In genomic region chr10:18501610-18502009, GRCh38 we compare ENCODE assay signal across 16 cellular contexts.
A peak's percentile ranks its signal among the peaks of the same experiment; 100 is the strongest.
DNase-seq lines count a peak whose midpoint lies in the region; ATAC-seq, FAIRE-seq and TF ChIP-seq lines count a peak whose summit lies in the region.
"Had no signal": no experiment of that assay in that cellular context is flagged by ENCODE, and none has a peak within 500 bp of the region (broad histone marks: within the 10 kb centered on the region; RNA-seq: fewer than 3 reads in every experiment).

No MANE protein-coding gene starts in this region.

- no peak for TF ChIP-seq EP300 in sigmoid colon (IDR thresholded peaks at IDR 0.05)

- FAIRE-seq in astrocyte (lab: Jason Lieb, UNC), result no peak

- CTCF ChIA-PET in RWPE1 (lab: Yijun Ruan, JAX), result interaction anchor here (0.5 kb wide), 1 partner anchor 17 kb away, joined by 3 read pairs; no protein-coding TSS in a partner anchor

- DNase-seq in astrocyte (ENCODE audit: low read depth), result no peak
- no peak for DNase-seq in RWPE1 (ENCODE audit: low spot score)
- no peak for DNase-seq in left lung
- no peak for DNase-seq in sigmoid colon
- no peak for DNase-seq in NCI-H446 treated with DMSO at 0.1 percent for 48 hours (lab: John Stamatoyannopoulos, UW)
- DNase-seq: activated T-cell treated with anti-CD3 and anti-CD28 coated beads, Interleukin-2, amount 50 U/mL, for 1 hour; hippocampal formation; mesendoderm; NCI-H1436; NCI-H345; stimulated activated naive CD8-positive, alpha-beta T cell treated with anti-CD3 and anti-CD28 coated beads, Interleukin-15, amount 100 ng/mL, for 72 hours had no signal

- H3K4me2 ChIP-seq in astrocyte (ENCODE audit: low read length), result peak overlapping the region; percentile 66

- H3K27me3 Mint-ChIP-seq in astrocyte (ENCODE audit: low read depth, unreplicated experiment), result no peaks in the 10 kb centered on the region

- no peaks in the 10 kb centered on the region for H3K9me3 ChIP-seq in astrocyte (ENCODE audit: insufficient read depth, low read depth, low read length)
- no peaks in the 10 kb centered on the region for H3K9me3 ChIP-seq in left lung
- H3K9me3 ChIP-seq in sigmoid colon, result no peaks in the 10 kb centered on the region

- TF ChIP-seq CTCF in astrocyte (IDR thresholded peaks at IDR 0.05; ENCODE audit: insufficient read depth, low read depth, low read length) (no peak), RWPE1 (conservative IDR thresholded peaks at IDR 0.05; ENCODE audit: low read depth) (no peak), left lung (IDR thresholded peaks at IDR 0.05) (no peak), sigmoid colon (IDR thresholded peaks at IDR 0.05) (no peak)

- H3K27me3 ChIP-seq in ACC112 (ENCODE audit: insufficient read depth, low read length), result no peaks in the 10 kb centered on the region
- H3K27me3 ChIP-seq in astrocyte (ENCODE audit: insufficient read depth, low read length), result no peaks in the 10 kb centered on the region
- no peaks in the 10 kb centered on the region for H3K27me3 ChIP-seq in left lung
- H3K27me3 ChIP-seq in sigmoid colon, result no peaks in the 10 kb centered on the region

- H3K4me3 Mint-ChIP-seq in astrocyte (ENCODE audit: unreplicated experiment), result no peak overlapping the region
- H3K4me3 Mint-ChIP-seq: nephron; stimulated activated naive CD8-positive, alpha-beta T cell treated with anti-CD3 and anti-CD28 coated beads, Interleukin-15, amount 100 ng/mL, for 72 hours had no signal

- no peaks in the 10 kb centered on the region for H3K36me3 Mint-ChIP-seq in astrocyte (ENCODE audit: low read depth, unreplicated experiment)
- H3K36me3 Mint-ChIP-seq: activated naive CD4-positive, alpha-beta T cell treated with anti-CD3 and anti-CD28 coated beads, Interleukin-2, amount 50 U/mL, for 72 hours had no signal

- H2AFZ ChIP-seq in ACC112 (ENCODE audit: low read length, unreplicated experiment) (peak overlapping the region; percentile 44), astrocyte (ENCODE audit: low read depth, low read length) (no peak overlapping the region)

- H3K4me3 ChIP-seq in ACC112 (ENCODE audit: low read depth, low read length) (peak overlapping the region; percentile 57), astrocyte (ENCODE audit: insufficient read depth, low read depth, low read length) (no peak overlapping the region), left lung (no peak overlapping the region), sigmoid colon (no peak overlapping the region)

- H3K4me1 ChIP-seq in ACC112 (ENCODE audit: control insufficient read depth, insufficient read depth, low read length, unreplicated experiment), result peaks cover 7% of the 10 kb centered on the region
- H3K4me1 ChIP-seq in astrocyte (ENCODE audit: insufficient read depth, low read length), result peaks cover 9% of the 10 kb centered on the region
- H3K4me1 ChIP-seq in left lung, result no peaks in the 10 kb centered on the region
- H3K4me1 ChIP-seq in sigmoid colon, result no peaks in the 10 kb centered on the region

- peak; percentile 17 for ATAC-seq in GM19324 (IDR thresholded peaks at IDR 0.05; ENCODE audit: low FRiP score, unreplicated experiment)
- peak; percentile 6 for ATAC-seq in HG03521 (IDR thresholded peaks at IDR 0.05; ENCODE audit: unreplicated experiment)
- ATAC-seq in left lung, result no peak
- ATAC-seq: stimulated activated naive CD8-positive, alpha-beta T cell treated with anti-CD3 and anti-CD28 coated beads, Interleukin-15, amount 100 ng/mL, for 72 hours had no signal

- WGBS in sigmoid colon, 2 donors, result 84 to 85% methylated on average over 6 of the region's 6 CpGs

- no peaks in the 10 kb centered on the region for H3K9me3 Mint-ChIP-seq in astrocyte (ENCODE audit: unreplicated experiment)
- H3K9me3 Mint-ChIP-seq: nephron; stimulated activated naive CD8-positive, alpha-beta T cell treated with anti-CD3 and anti-CD28 coated beads, Interleukin-15, amount 100 ng/mL, for 72 hours had no signal

- POLR2A ChIA-PET in RWPE1 (lab: Yijun Ruan, JAX; ENCODE audit: low non-redundant PET), result no interaction called here

- H3K36me3 ChIP-seq in ACC112 (ENCODE audit: insufficient read depth, low read length), result no peaks in the 10 kb centered on the region
- no peaks in the 10 kb centered on the region for H3K36me3 ChIP-seq in astrocyte (ENCODE audit: insufficient read depth, low read length)
- no peaks in the 10 kb centered on the region for H3K36me3 ChIP-seq in left lung
- H3K36me3 ChIP-seq in sigmoid colon, result peaks cover 0 to 22% (median 4%) of the 10 kb centered on the region in 4 donors

- no peak for TF ChIP-seq POLR2A in sigmoid colon (IDR thresholded peaks at IDR 0.05)

- intact Hi-C loops in left lung (cut with DNase I) (no loop called here), sigmoid colon (cut with DNase I) (no loop called here)

- H3K27ac Mint-ChIP-seq in astrocyte (ENCODE audit: unreplicated experiment), result peak overlapping the region; percentile 44
- H3K27ac Mint-ChIP-seq: activated naive CD4-positive, alpha-beta T cell treated with anti-CD3 and anti-CD28 coated beads, Interleukin-2, amount 50 U/mL, for 72 hours; nephron; stimulated activated naive CD8-positive, alpha-beta T cell treated with anti-CD3 and anti-CD28 coated beads, Interleukin-15, amount 100 ng/mL, for 72 hours had no signal

- H3K27ac ChIP-seq in ACC112 (ENCODE audit: low read depth, low read length) (no peak overlapping the region), astrocyte (ENCODE audit: low read depth, low read length) (peak overlapping the region; percentile 4), RWPE1 (no peak overlapping the region), left lung (no peak overlapping the region), sigmoid colon (no peak overlapping the region)

- no peak overlapping the region for H3K9ac ChIP-seq in astrocyte (ENCODE audit: low read length)

- H3K4me1 Mint-ChIP-seq in astrocyte (ENCODE audit: low read depth, unreplicated experiment), result peaks cover 24% of the 10 kb centered on the region
- H3K4me1 Mint-ChIP-seq: stimulated activated naive CD8-positive, alpha-beta T cell treated with anti-CD3 and anti-CD28 coated beads, Interleukin-15, amount 100 ng/mL, for 72 hours had no signal

- no peaks in the 10 kb centered on the region for H4K20me1 ChIP-seq in astrocyte (ENCODE audit: insufficient read depth, low read length)

- H3K79me2 ChIP-seq in ACC112 (ENCODE audit: control insufficient read depth, insufficient read depth, low read length, unreplicated experiment) (no peaks in the 10 kb centered on the region), astrocyte (ENCODE audit: insufficient read depth, low read length) (no peaks in the 10 kb centered on the region)
